Comparison of ENCODE assay signal across 20 cellular contexts in genomic region chr4:1839306-1839705, GRCh38. TPM values are rescaled to one million over a fixed set of nuclear protein-coding genes. Genes with fewer than 3 reads are reported as not detected.
DNase-seq lines count a peak whose midpoint lies in the region; ATAC-seq, FAIRE-seq and TF ChIP-seq lines count a peak whose summit lies in the region.
"Had no signal": no experiment of that assay in that cellular context is flagged by ENCODE, and none has a peak within 500 bp of the region (broad histone marks: within the 10 kb centered on the region; RNA-seq: fewer than 3 reads in every experiment).

No MANE protein-coding gene starts in this region.

- ATAC-seq in left colon, result peak; percentile 97
- no peak for ATAC-seq in stimulated activated memory B cell treated with anti-CD40 and anti-IgM and Interleukin-4, amounts not matched to agents 10 μg/mL and 1 μg/mL and 100 μg/mL, for 72 hours
- ATAC-seq: HCT116 had no signal

- H3K4me3 ChIP-seq in Caco-2 (ENCODE audit: low read depth, low read length), result no peak overlapping the region
- no peak overlapping the region for H3K4me3 ChIP-seq in bronchial epithelial cell (ENCODE audit: low read depth, low read length)
- H3K4me3 ChIP-seq: Peyer's patch, SK-N-MC had no signal

- no peak overlapping the region for H2BK5ac ChIP-seq in H9 (ENCODE audit: insufficient read length, low read length)

- H3K9ac ChIP-seq in H9 (ENCODE audit: extremely low read depth, insufficient read length, low read length), result no peak overlapping the region

- H4K5ac ChIP-seq in H9 (ENCODE audit: insufficient read length, low read depth, low read length), result no peak overlapping the region

- H3K4me1 ChIP-seq in Caco-2 (no peaks in the 10 kb centered on the region), H9 (ENCODE audit: insufficient read depth, low read length) (no peaks in the 10 kb centered on the region)
- H3K4me1 ChIP-seq: Peyer's patch had no signal

- H4K8ac ChIP-seq in H9 (replicated peaks; ENCODE audit: insufficient read length, low read depth, low read length), result no peak overlapping the region

- H3K27me3 Mint-ChIP-seq in Caco-2 (ENCODE audit: insufficient read depth, unreplicated experiment), result no peaks in the 10 kb centered on the region
- no peaks in the 10 kb centered on the region for H3K27me3 Mint-ChIP-seq in stimulated activated memory B cell treated with anti-CD40 and anti-IgM and Interleukin-4, amounts not matched to agents 10 μg/mL and 1 μg/mL and 100 μg/mL, for 72 hours
- no peaks in the 10 kb centered on the region for H3K27me3 Mint-ChIP-seq in H9 (ENCODE audit: low read depth)

- H3K27ac ChIP-seq in H9 (ENCODE audit: insufficient read length, low read depth, low read length), result no peak overlapping the region
- H3K27ac ChIP-seq: C4-2B, Peyer's patch, SK-N-MC had no signal

- no peaks in the 10 kb centered on the region for H3K27me3 ChIP-seq in Caco-2 (replicated peaks; ENCODE audit: control insufficient read depth, insufficient read depth, low read length)
- no peaks in the 10 kb centered on the region for H3K27me3 ChIP-seq in bronchial epithelial cell (ENCODE audit: control insufficient read depth, insufficient read depth, low read length)
- H3K27me3 ChIP-seq in H9 (ENCODE audit: insufficient read depth, low read length), result no peaks in the 10 kb centered on the region
- H3K27me3 ChIP-seq: Peyer's patch had no signal

- CTCF ChIA-PET in Caco-2 (lab: Charles Lee), result interaction anchor here (0.6 kb wide), 1 partner anchor 664 kb away, joined by 6 read pairs; no protein-coding TSS in a partner anchor

- H3K4me3 Mint-ChIP-seq in Caco-2 (ENCODE audit: unreplicated experiment) (no peak overlapping the region), H9 (no peak overlapping the region)
- no peak overlapping the region for H3K4me3 Mint-ChIP-seq in stimulated activated memory B cell treated with anti-CD40 and anti-IgM and Interleukin-4, amounts not matched to agents 10 μg/mL and 1 μg/mL and 100 μg/mL, for 72 hours

- H3K79me2 ChIP-seq in H9 (ENCODE audit: insufficient read depth, low read length), result no peaks in the 10 kb centered on the region

- H2AFZ ChIP-seq in H9 (ENCODE audit: low read length), result no peak overlapping the region

- no peaks in the 10 kb centered on the region for H4K20me1 ChIP-seq in H9 (ENCODE audit: control insufficient read depth, insufficient read depth, insufficient read length)

- no peak overlapping the region for H2AK5ac ChIP-seq in H9 (ENCODE audit: insufficient read length, low read length)

- H3K4ac ChIP-seq in H9 (ENCODE audit: low read depth, low read length), result no peak overlapping the region

- no peak overlapping the region for H3K14ac ChIP-seq in H9 (ENCODE audit: insufficient read depth, low read length)

- H3K36me3 Mint-ChIP-seq in Caco-2 (ENCODE audit: insufficient read depth, unreplicated experiment) (peaks cover 73% of the 10 kb centered on the region), H9 (ENCODE audit: insufficient read depth in 1 of 3, low read depth in 3 of 3) (peaks cover 25 to 72% (median 51%) of the 10 kb centered on the region in 3 experiments; a peak in 6 of 7 replicates)
- H3K36me3 Mint-ChIP-seq in stimulated activated memory B cell treated with anti-CD40 and anti-IgM and Interleukin-4, amounts not matched to agents 10 μg/mL and 1 μg/mL and 100 μg/mL, for 72 hours, result peaks cover 62% of the 10 kb centered on the region

- TF ChIP-seq CTCF in Caco-2 (IDR thresholded peaks at IDR 0.05; ENCODE audit: insufficient read depth in 1 of 2, low read depth in 1 of 2, low read length in 1 of 2, severe bottlenecking in 1 of 2, unreplicated experiment in 1 of 2), result no peak
- TF ChIP-seq CTCF in bronchial epithelial cell (IDR thresholded peaks at IDR 0.05; ENCODE audit: insufficient read depth, low read length, severe bottlenecking), result no peak
- TF ChIP-seq CTCF in H9 (conservative IDR thresholded peaks at IDR 0.05), result no peak
- no peak for TF ChIP-seq CTCF in GM10266 (IDR thresholded peaks at IDR 0.05; ENCODE audit: control insufficient read depth, insufficient read depth, low read depth, missing control alignments)

- H2BK15ac ChIP-seq in H9 (ENCODE audit: low read depth, low read length), result no peak overlapping the region

- intact Hi-C loops in Caco-2 (cut with micrococcal nuclease; ENCODE audit: unreplicated experiment), result no loop called here
- intact Hi-C loops in left colon (cut with DNase I, micrococcal nuclease), result no loop called here

- no peak overlapping the region for H3K23ac ChIP-seq in H9 (ENCODE audit: insufficient read length, low read depth, low read length)

- H2BK120ac ChIP-seq in H9 (ENCODE audit: low read depth, low read length, poor library complexity, severe bottlenecking), result no peak overlapping the region

- H3K18ac ChIP-seq in H9 (ENCODE audit: insufficient read length, low read depth, low read length), result no peak overlapping the region

- peak overlapping the region; percentile 66 for H3K27ac Mint-ChIP-seq in Caco-2 (ENCODE audit: unreplicated experiment)
- peak overlapping the region; percentile 13 for H3K27ac Mint-ChIP-seq in stimulated activated memory B cell treated with anti-CD40 and anti-IgM and Interleukin-4, amounts not matched to agents 10 μg/mL and 1 μg/mL and 100 μg/mL, for 72 hours
- no peak overlapping the region; a peak in 1 of 7 replicates for H3K27ac Mint-ChIP-seq in H9

- no peaks in the 10 kb centered on the region for H3K9me3 ChIP-seq in Caco-2
- H3K9me3 ChIP-seq in H9 (ENCODE audit: control insufficient read depth, low read depth, low read length), result no peaks in the 10 kb centered on the region
- H3K9me3 ChIP-seq: Peyer's patch had no signal

- no peak for DNase-seq in Caco-2
- DNase-seq in bronchial epithelial cell (ENCODE audit: low read depth), result no peak
- DNase-seq in left colon, result peak; percentile 54 to 61
- DNase-seq in C1 segment of cervical spinal cord (lab: John Stamatoyannopoulos, UW), result no peak
- DNase-seq in H9, result no peak
- DNase-seq in activated CD4-positive, alpha-beta T cell treated with anti-CD3 and anti-CD28 coated beads, Interleukin-2, amount 50 U/mL, for 1 hour, result no peak
- DNase-seq in GM10266 (ENCODE audit: extremely low spot score), result no peak
- DNase-seq: DMS153, NCI-H1048, NCI-H1436 treated with DMSO at 0.1 percent for 48 hours, NCI-H2029 treated with DMSO at 0.1 percent for 48 hours, NCI-H2171 treated with DMSO at 0.1 percent for 48 hours, NCI-H510A, NCI-H82, Peyer's patch, Right ventricle myocardium superior had no signal

- no peaks in the 10 kb centered on the region for H3K9me3 Mint-ChIP-seq in Caco-2 (ENCODE audit: unreplicated experiment)
- H3K9me3 Mint-ChIP-seq in stimulated activated memory B cell treated with anti-CD40 and anti-IgM and Interleukin-4, amounts not matched to agents 10 μg/mL and 1 μg/mL and 100 μg/mL, for 72 hours, result no peaks in the 10 kb centered on the region
- no peaks in the 10 kb centered on the region for H3K9me3 Mint-ChIP-seq in H9

- H3T11ph ChIP-seq in H9 (ENCODE audit: low read length), result no peak overlapping the region

- no peak overlapping the region for H2BK12ac ChIP-seq in H9 (ENCODE audit: insufficient read length, low read depth, low read length)

- POLR2A ChIA-PET in Caco-2 (lab: Charles Lee), result no interaction called here

- no TSS peak for BruUV-seq in Caco-2 (replicated peaks; lab: Mats Ljungman, UMichigan)

- no peak overlapping the region for H2BK20ac ChIP-seq in H9 (ENCODE audit: low read depth, low read length, poor library complexity, severe bottlenecking)

- no peak overlapping the region for H3K56ac ChIP-seq in H9 (ENCODE audit: insufficient read length, low read depth, low read length)

- no peaks in the 10 kb centered on the region for H3K79me1 ChIP-seq in H9 (ENCODE audit: insufficient read depth, low read depth, low read length, poor library complexity, severe bottlenecking)

- WGBS in H9 (ENCODE audit: extremely low coverage, insufficient read length, low lambda C conversion rate), result no CpG with 5 or more reads among the region's 7 CpGs

- no peaks in the 10 kb centered on the region for H3K23me2 ChIP-seq in H9 (ENCODE audit: insufficient read length, low read depth, low read length, poor library complexity, severe bottlenecking)

- no peak overlapping the region for H4K91ac ChIP-seq in H9 (ENCODE audit: insufficient read length, low read depth, low read length)

- no peaks in the 10 kb centered on the region; the same call in 1 of the 2 replicates for H3K36me3 ChIP-seq in Caco-2 (ENCODE audit: control insufficient read depth, insufficient read depth, low read length)
- H3K36me3 ChIP-seq in bronchial epithelial cell (ENCODE audit: control insufficient read depth, insufficient read depth, low read length), result peaks cover 40% of the 10 kb centered on the region

- H3K4me1 Mint-ChIP-seq in Caco-2 (ENCODE audit: low read depth, unreplicated experiment) (no peaks in the 10 kb centered on the region), H9 (no peaks in the 10 kb centered on the region)
- peaks cover 16% of the 10 kb centered on the region for H3K4me1 Mint-ChIP-seq in stimulated activated memory B cell treated with anti-CD40 and anti-IgM and Interleukin-4, amounts not matched to agents 10 μg/mL and 1 μg/mL and 100 μg/mL, for 72 hours

- FAIRE-seq in bronchial epithelial cell (lab: Jason Lieb, UNC), result peak; percentile 73

- H3K4me2 ChIP-seq in H9 (ENCODE audit: insufficient read depth, insufficient read length, low read length), result no peak overlapping the region

RNA-seq across cellular contexts. Expression of gene LETM1, which starts 16.6 kb away (rescaled TPM):
- total RNA-seq in Caco-2 (2022), result 63.9 and 68.9 TPM in 2 replicates
- total RNA-seq in bronchial epithelial cell, result 109 and 176 TPM in 2 replicates
- 100 to 1,000 TPM; 112 to 160 TPM for total RNA-seq in left colon
- 41.3 and 43.4 TPM in 2 replicates for total RNA-seq in H9 (2021)

RNA-seq across cellular contexts. Expression of gene NSD2, which starts 31.9 kb away (rescaled TPM):
- total RNA-seq in Caco-2 (2022), result 113 and 122 TPM in 2 replicates
- 43.4 and 48.1 TPM in 2 replicates for total RNA-seq in bronchial epithelial cell
- 100 to 1,000 TPM in 1 of 2 donors, 10 to 100 TPM in 1; 64.5 to 115 TPM for total RNA-seq in left colon
- 123 and 136 TPM in 2 replicates for total RNA-seq in H9 (2021)

RNA-seq across cellular contexts. Expression of gene FGFR3, which starts 46.2 kb away (rescaled TPM):
- total RNA-seq in Caco-2 (2022) (112 and 132 TPM in 2 replicates), bronchial epithelial cell (29.0 and 133 TPM in 2 replicates), left colon (10 to 100 TPM; 46.5 to 57.4 TPM), H9 (2021) (75.7 and 81.2 TPM in 2 replicates)

Comparison
In these comparisons a context has a peak if more than half of its experiments do, and no peak if none do; other contexts are left out.
1. DNase-seq: peak in left colon (2 of 2); none in Caco-2 (0 of 2), bronchial epithelial cell (single experiment), C1 segment of cervical spinal cord (0 of 14), H9 (single experiment), activated CD4-positive, alpha-beta T cell treated with anti-CD3 and anti-CD28 coated beads, Interleukin-2, amount 50 U/mL, for 1 hour (single experiment) and GM10266 (single experiment).
2. H3K27ac Mint-ChIP-seq: peak in Caco-2 (single experiment) and stimulated activated memory B cell treated with anti-CD40 and anti-IgM and Interleukin-4, amounts not matched to agents 10 μg/mL and 1 μg/mL and 100 μg/mL, for 72 hours (single experiment); none in H9 (0 of 3).